8 cellular contexts compared by ENCODE assay signal in genomic region chr9:34379334-34380033, GRCh38.
DNase-seq lines count a peak whose midpoint lies in the region; FAIRE-seq and TF ChIP-seq lines count a peak whose summit lies in the region.

No MANE protein-coding gene starts in this region.

- H3K27ac ChIP-seq in 22Rv1 (peak overlapping the region; percentile 52), neutrophil (peak overlapping the region; percentile 13)

- peak; percentile 79 for DNase-seq in GM18507 (ENCODE audit: extremely low spot score, insufficient read length, low read depth)
- peak; percentile 73 for DNase-seq in LoVo (ENCODE audit: low spot score)
- DNase-seq in SHP77 treated with DMSO at 0.1 percent for 48 hours (lab: John Stamatoyannopoulos, UW) = peak; percentile 58
- DNase-seq in activated naive CD4-positive, alpha-beta T cell treated with Interleukin-2 at 50 U/mL for 16 hours = peak; percentile 92
- DNase-seq in germinal center (ENCODE audit: low spot score) = peak; percentile 89
- peak; percentile 53 for DNase-seq in stromal cell of bone marrow (ENCODE audit: low read depth)

- H3K27me3 ChIP-seq in neutrophil = peaks cover 89% of the 10 kb centered on the region

- peak overlapping the region; percentile 57 to 80 for H3K4me3 ChIP-seq in neutrophil (ENCODE audit: low read depth in 1 of 2, low read length in 1 of 2)

- peaks cover 33 to 41% of the 10 kb centered on the region in 2 experiments for H3K4me1 ChIP-seq in neutrophil (ENCODE audit: control insufficient read depth in 1 of 2, insufficient read depth in 1 of 2, low read depth in 1 of 2, low read length in 1 of 2)

- TF ChIP-seq CTCF in 22Rv1 (IDR thresholded peaks at IDR 0.05) = peak; percentile 100
- peak; percentile 97 for TF ChIP-seq CTCF in neutrophil (IDR thresholded peaks at IDR 0.05)

- FAIRE-seq in GM18507 (lab: Jason Lieb, UNC) = peak; percentile 96

- no peaks in the 10 kb centered on the region for H3K9me3 ChIP-seq in neutrophil

- no peaks in the 10 kb centered on the region for H3K36me3 ChIP-seq in neutrophil

Comparison
In these comparisons a context has a peak if more than half of its experiments do, and no peak if none do; other contexts are left out.
1. Peak in every context shown above with its lines: DNase-seq, H3K4me3 ChIP-seq and H3K27ac ChIP-seq.